Comparison of ENCODE assay signal across 1 cellular context in the genomic region with DNA sequence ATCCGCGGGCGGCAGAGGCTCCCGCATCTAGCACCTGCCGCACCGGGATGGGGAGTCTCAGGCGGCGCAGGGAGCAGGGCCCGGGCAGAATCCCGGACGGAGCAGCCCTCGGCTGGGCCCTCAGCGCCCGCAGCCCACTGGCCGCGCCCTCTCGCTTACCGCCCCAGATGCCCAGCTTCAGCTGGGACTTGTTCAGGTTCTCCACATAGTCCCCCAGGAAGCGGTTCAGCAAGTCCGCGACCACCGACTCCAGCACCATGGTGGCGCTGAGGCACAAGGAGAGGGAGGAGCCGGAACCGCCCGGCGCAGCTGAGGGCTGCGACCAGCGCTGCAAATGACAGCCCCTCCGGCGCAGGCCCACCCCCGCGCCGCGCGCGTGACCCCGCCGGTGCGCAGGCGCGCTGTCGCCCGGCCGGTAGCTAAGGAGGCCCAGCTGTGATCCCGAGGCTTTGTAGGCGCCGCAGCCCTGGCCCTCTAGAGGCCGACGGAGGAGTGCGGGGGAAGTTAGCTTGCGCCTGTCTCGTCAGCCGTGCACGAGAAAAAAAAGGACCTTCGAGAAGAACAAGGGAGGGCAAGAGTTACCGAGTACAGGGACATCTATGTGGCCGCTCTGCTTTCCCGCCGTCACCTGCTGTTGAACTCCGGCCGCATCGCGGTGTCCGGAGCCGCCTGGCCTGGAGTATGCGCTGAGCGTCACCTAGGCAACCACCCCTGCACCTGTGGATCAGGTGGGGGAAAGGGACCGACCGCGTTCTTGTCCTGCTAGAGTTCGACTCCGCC.
TF ChIP-seq lines count a peak whose summit lies in the region.

A gene with protein sequence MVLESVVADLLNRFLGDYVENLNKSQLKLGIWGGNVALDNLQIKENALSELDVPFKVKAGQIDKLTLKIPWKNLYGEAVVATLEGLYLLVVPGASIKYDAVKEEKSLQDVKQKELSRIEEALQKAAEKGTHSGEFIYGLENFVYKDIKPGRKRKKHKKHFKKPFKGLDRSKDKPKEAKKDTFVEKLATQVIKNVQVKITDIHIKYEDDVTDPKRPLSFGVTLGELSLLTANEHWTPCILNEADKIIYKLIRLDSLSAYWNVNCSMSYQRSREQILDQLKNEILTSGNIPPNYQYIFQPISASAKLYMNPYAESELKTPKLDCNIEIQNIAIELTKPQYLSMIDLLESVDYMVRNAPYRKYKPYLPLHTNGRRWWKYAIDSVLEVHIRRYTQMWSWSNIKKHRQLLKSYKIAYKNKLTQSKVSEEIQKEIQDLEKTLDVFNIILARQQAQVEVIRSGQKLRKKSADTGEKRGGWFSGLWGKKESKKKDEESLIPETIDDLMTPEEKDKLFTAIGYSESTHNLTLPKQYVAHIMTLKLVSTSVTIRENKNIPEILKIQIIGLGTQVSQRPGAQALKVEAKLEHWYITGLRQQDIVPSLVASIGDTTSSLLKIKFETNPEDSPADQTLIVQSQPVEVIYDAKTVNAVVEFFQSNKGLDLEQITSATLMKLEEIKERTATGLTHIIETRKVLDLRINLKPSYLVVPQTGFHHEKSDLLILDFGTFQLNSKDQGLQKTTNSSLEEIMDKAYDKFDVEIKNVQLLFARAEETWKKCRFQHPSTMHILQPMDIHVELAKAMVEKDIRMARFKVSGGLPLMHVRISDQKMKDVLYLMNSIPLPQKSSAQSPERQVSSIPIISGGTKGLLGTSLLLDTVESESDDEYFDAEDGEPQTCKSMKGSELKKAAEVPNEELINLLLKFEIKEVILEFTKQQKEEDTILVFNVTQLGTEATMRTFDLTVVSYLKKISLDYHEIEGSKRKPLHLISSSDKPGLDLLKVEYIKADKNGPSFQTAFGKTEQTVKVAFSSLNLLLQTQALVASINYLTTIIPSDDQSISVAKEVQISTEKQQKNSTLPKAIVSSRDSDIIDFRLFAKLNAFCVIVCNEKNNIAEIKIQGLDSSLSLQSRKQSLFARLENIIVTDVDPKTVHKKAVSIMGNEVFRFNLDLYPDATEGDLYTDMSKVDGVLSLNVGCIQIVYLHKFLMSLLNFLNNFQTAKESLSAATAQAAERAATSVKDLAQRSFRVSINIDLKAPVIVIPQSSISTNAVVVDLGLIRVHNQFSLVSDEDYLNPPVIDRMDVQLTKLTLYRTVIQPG (N-terminal part only) (minus strand): TSS at position 332 of the 780 bp plus-strand sequence. CDS start 73 bp downstream, at position 259.

TF ChIP-seq in GM12878, 131 proteins besides CTCF, POLR2A, EP300 and RAD21 (continued from another document):
- TF ChIP-seq, protein P1, sequence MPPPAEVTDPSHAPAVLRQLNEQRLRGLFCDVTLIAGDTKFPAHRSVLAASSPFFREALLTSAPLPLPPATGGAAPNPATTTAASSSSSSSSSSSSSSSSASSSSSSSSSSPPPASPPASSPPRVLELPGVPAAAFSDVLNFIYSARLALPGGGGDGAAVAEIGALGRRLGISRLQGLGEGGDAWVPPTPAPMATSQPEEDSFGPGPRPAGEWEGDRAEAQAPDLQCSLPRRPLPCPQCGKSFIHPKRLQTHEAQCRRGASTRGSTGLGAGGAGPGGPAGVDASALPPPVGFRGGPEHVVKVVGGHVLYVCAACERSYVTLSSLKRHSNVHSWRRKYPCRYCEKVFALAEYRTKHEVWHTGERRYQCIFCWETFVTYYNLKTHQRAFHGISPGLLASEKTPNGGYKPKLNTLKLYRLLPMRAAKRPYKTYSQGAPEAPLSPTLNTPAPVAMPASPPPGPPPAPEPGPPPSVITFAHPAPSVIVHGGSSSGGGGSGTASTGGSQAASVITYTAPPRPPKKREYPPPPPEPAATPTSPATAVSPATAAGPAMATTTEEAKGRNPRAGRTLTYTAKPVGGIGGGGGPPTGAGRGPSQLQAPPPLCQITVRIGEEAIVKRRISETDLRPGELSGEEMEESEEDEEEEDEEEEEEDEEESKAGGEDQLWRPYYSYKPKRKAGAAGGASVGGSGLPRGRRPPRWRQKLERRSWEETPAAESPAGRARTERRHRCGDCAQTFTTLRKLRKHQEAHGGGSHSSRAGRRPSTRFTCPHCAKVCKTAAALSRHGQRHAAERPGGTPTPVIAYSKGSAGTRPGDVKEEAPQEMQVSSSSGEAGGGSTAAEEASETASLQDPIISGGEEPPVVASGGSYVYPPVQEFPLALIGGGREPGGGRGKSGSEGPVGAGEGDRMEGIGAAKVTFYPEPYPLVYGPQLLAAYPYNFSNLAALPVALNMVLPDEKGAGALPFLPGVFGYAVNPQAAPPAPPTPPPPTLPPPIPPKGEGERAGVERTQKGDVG (CRISPR knock-in tag; IDR thresholded peaks at IDR 0.05): no peak
- TF ChIP-seq PAX8 (IDR thresholded peaks at IDR 0.05) (no peak), SMAD5 (IDR thresholded peaks at IDR 0.05; ENCODE audit: low read depth) (no peak; the same call in 1 of the 2 replicates), BHLHE40 (IDR thresholded peaks at IDR 0.05; ENCODE audit: borderline replicate concordance in 1 of 2, low read depth in 2 of 2, low read length in 1 of 2) (peak; percentile 86 to 96), CBX5 (IDR thresholded peaks at IDR 0.05; ENCODE audit: low read depth) (no peak), IRF4 (IDR thresholded peaks at IDR 0.05; ENCODE audit: low read depth, low read length) (no peak), WRNIP1 (IDR thresholded peaks at IDR 0.05; ENCODE audit: borderline replicate concordance, low read depth, low read length) (no peak)
- TF ChIP-seq, protein P2, sequence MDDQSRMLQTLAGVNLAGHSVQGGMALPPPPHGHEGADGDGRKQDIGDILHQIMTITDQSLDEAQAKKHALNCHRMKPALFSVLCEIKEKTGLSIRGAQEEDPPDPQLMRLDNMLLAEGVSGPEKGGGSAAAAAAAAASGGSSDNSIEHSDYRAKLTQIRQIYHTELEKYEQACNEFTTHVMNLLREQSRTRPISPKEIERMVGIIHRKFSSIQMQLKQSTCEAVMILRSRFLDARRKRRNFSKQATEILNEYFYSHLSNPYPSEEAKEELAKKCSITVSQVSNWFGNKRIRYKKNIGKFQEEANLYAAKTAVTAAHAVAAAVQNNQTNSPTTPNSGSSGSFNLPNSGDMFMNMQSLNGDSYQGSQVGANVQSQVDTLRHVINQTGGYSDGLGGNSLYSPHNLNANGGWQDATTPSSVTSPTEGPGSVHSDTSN (IDR thresholded peaks at IDR 0.05; ENCODE audit: insufficient replicate concordance, low read depth, low read length): peak; percentile 11
- TF ChIP-seq, protein P3, sequence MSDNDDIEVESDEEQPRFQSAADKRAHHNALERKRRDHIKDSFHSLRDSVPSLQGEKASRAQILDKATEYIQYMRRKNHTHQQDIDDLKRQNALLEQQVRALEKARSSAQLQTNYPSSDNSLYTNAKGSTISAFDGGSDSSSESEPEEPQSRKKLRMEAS (IDR thresholded peaks at IDR 0.05; ENCODE audit: low read depth, low read length): peak; percentile 84
